In genomic region chr13:98595134-98595533, GRCh38 we compare ENCODE assay signal across 8 cellular contexts.
"Had no signal": no experiment of that assay in that cellular context is flagged by ENCODE, and none has a peak within 500 bp of the region (broad histone marks: within the 10 kb centered on the region; RNA-seq: fewer than 3 reads in every experiment).

No MANE protein-coding gene starts in this region.

- H3K27ac Mint-ChIP-seq: HFFc6 had no signal

- H3K36me3 ChIP-seq: HAP-1 had no signal

- DNase-seq: GM23248, GOT3, H7, HFFc6, IMR-90 had no signal

- H3K27ac ChIP-seq: GM23248 had no signal

- H3K9ac ChIP-seq: GM23248 had no signal

- H3K4me3 Mint-ChIP-seq: HFFc6 had no signal

- ATAC-seq: HCT116, K562 had no signal

- H3K4me3 ChIP-seq: GM23248, HAP-1, K562 had no signal
